20 cellular contexts compared by ENCODE assay signal in the genomic region with DNA sequence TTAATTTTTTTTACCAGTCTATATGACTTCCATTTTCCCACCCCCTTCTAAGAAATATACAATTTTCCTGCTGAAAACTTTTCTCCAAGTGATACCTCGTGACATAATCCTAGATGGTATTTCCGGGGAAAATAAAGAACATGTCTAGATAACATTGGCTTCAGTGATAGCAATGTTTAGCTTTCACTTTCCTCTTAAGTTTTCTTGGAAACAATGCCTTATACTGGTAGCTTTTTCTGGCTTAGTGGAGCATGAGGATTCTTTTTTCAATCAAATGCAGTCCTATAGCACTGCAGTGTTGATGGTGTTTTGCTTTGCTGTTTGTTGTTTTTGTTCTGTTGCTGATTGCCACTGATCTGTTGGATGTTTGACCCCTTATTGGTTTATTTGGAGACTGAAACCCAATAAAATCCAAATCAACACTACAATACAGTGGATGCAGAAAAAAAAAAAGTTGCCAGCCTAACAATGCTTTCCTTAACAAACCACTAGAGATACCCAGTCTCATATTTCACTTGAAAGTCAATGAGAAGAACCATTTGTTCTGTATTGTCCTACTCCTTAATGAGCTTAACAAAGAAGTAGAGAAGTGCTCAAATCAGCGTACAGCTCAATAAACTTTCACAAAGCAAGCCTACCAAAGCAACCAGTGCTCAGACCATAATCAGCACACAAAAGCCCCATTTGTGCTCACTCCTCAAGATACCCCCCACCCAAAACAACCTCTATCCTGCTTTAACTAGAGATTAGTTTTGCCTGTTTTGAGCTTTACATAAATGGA.
DNase-seq lines count a peak whose midpoint lies in the region; ATAC-seq and TF ChIP-seq lines count a peak whose summit lies in the region.
"Had no signal": no experiment of that assay in that cellular context is flagged by ENCODE, and none has a peak within 500 bp of the region (broad histone marks: within the 10 kb centered on the region; RNA-seq: fewer than 3 reads in every experiment).

No MANE protein-coding gene starts in this region.

- H3K79me2 ChIP-seq in fibroblast of lung (ENCODE audit: control insufficient read depth, insufficient read depth, low read length), result no peaks in the 10 kb centered on the region

- DNase-seq in HEK293T (ENCODE audit: extremely low spot score), result no peak
- peak; percentile 57 for DNase-seq in NCI-H69 (lab: John Stamatoyannopoulos, UW)
- DNase-seq in fibroblast of lung (ENCODE audit: low read depth in 2 of 2), result peak in 1 of 2 donors; percentile 42
- DNase-seq in neural crest cell (ENCODE audit: low read depth, low spot score), result no peak
- no peak for DNase-seq in NCI-H446 treated with DMSO at 0.1 percent for 48 hours (lab: John Stamatoyannopoulos, UW)
- DNase-seq in HuH-7.5 (ENCODE audit: low spot score), result no peak
- no peak for DNase-seq in foreskin keratinocyte
- DNase-seq: activated CD8-positive, alpha-beta T cell treated with anti-CD3 and anti-CD28 coated beads, Interleukin-2, amount 10 ng/mL, durations not matched to agents 7 days and 5 days; activated T-cell treated with anti-CD3 and anti-CD28 coated beads, Interleukin-2, amount 50 U/mL, for 48 hours; BE2C; GF-D8; GM23248; KBM-7; left colon; NCI-H1092; NK-92 treated with Interleukin-12 subunit alpha and Interleukin-12 subunit beta, amount 100 ng/mL, for 24 hours had no signal

- no peak overlapping the region for H3K27ac ChIP-seq in fibroblast of lung (ENCODE audit: insufficient read depth, low read length)
- H3K27ac ChIP-seq in foreskin keratinocyte, result no peak overlapping the region
- H3K27ac ChIP-seq: esophagus muscularis mucosa, GM23248, suprapubic skin had no signal

- TF ChIP-seq CTCF in fibroblast of lung (conservative IDR thresholded peaks at IDR 0.05 in 1 of 2, IDR thresholded peaks at IDR 0.05 in 1 of 2; ENCODE audit: low read depth in 1 of 2, low read length in 2 of 2) (no peak), neural crest cell (conservative IDR thresholded peaks at IDR 0.05) (no peak), foreskin keratinocyte (conservative IDR thresholded peaks at IDR 0.05) (no peak)

- no peaks in the 10 kb centered on the region for H3K27me3 ChIP-seq in fibroblast of lung (ENCODE audit: control insufficient read depth, insufficient read depth, low read length)
- H3K27me3 ChIP-seq in foreskin keratinocyte, result no peaks in the 10 kb centered on the region
- H3K27me3 ChIP-seq: BE2C, esophagus muscularis mucosa, suprapubic skin had no signal

- H4K20me1 ChIP-seq in fibroblast of lung (ENCODE audit: control insufficient read depth, extremely low read depth, insufficient read depth, low read length), result no peaks in the 10 kb centered on the region

- peak overlapping the region; percentile 45 for H3K4me3 Mint-ChIP-seq in neural crest cell
- H3K4me3 Mint-ChIP-seq: activated CD8-positive, alpha-beta T cell treated with anti-CD3 and anti-CD28 coated beads, Interleukin-2, amount 10 ng/mL, durations not matched to agents 7 days and 5 days had no signal

- CTCF ChIA-PET in HEK293T (lab: Yijun Ruan, JAX), result interaction anchor here (0.7 to 2.8 kb wide), 4 partner anchors 10 to 252 kb away, joined by 4 to 9 read pairs (median 6); no protein-coding TSS in a partner anchor

- H3K4me1 Mint-ChIP-seq in neural crest cell, result peaks cover 59% of the 10 kb centered on the region

- H3K4me3 ChIP-seq in fibroblast of lung (replicated peaks in 1 of 4; ENCODE audit: control extremely low read depth in 1 of 4, insufficient read depth in 1 of 4, low read depth in 3 of 4, low read length in 4 of 4), result no peak overlapping the region
- H3K4me3 ChIP-seq: esophagus muscularis mucosa, GM23248, smooth muscle cell, suprapubic skin had no signal

- H3K4me1 ChIP-seq in fibroblast of lung (ENCODE audit: control insufficient read depth, extremely low read depth, insufficient read depth, low read length), result peaks cover 18% of the 10 kb centered on the region
- H3K4me1 ChIP-seq in foreskin keratinocyte, result peaks cover 14% of the 10 kb centered on the region

- peak overlapping the region; percentile 51 for H2AFZ ChIP-seq in fibroblast of lung (ENCODE audit: low read length)
- H2AFZ ChIP-seq: GM23248 had no signal

- no peak for ATAC-seq in foreskin keratinocyte
- ATAC-seq: activated CD8-positive, alpha-beta T cell treated with anti-CD3 and anti-CD28 coated beads, Interleukin-2, amount 10 ng/mL, durations not matched to agents 7 days and 5 days; activated naive CD4-positive, alpha-beta T cell treated with anti-CD3 and anti-CD28 coated beads, Interleukin-2, amount 50 U/mL, for 72 hours; left colon had no signal

- POLR2A ChIA-PET in HEK293T (lab: Yijun Ruan, JAX), result interaction anchor here (0.9 kb wide), 1 partner anchor 429 kb away, joined by 4 read pairs; no protein-coding TSS in a partner anchor

- H3K9ac ChIP-seq in fibroblast of lung (ENCODE audit: insufficient read depth, low read length), result no peak overlapping the region
- H3K9ac ChIP-seq: GM23248 had no signal

- H3K9me3 ChIP-seq in fibroblast of lung (ENCODE audit: control insufficient read depth, insufficient read depth, low read depth, low read length), result no peaks in the 10 kb centered on the region
- H3K9me3 ChIP-seq: BE2C, esophagus muscularis mucosa, suprapubic skin had no signal

- H3K36me3 Mint-ChIP-seq in neural crest cell (ENCODE audit: low read depth), result no peaks in the 10 kb centered on the region
- H3K36me3 Mint-ChIP-seq: activated naive CD4-positive, alpha-beta T cell treated with anti-CD3 and anti-CD28 coated beads, Interleukin-2, amount 50 U/mL, for 72 hours had no signal

- peaks cover 3% of the 10 kb centered on the region for H3K9me3 Mint-ChIP-seq in neural crest cell
- H3K9me3 Mint-ChIP-seq: activated naive CD4-positive, alpha-beta T cell treated with anti-CD3 and anti-CD28 coated beads, Interleukin-2, amount 50 U/mL, for 72 hours had no signal

- H3K27me3 Mint-ChIP-seq in neural crest cell (ENCODE audit: low read depth), result no peaks in the 10 kb centered on the region

- peak overlapping the region; percentile 71 for H3K27ac Mint-ChIP-seq in neural crest cell (ENCODE audit: unreplicated experiment)
- H3K27ac Mint-ChIP-seq: activated CD8-positive, alpha-beta T cell treated with anti-CD3 and anti-CD28 coated beads, Interleukin-2, amount 10 ng/mL, durations not matched to agents 7 days and 5 days; activated naive CD4-positive, alpha-beta T cell treated with anti-CD3 and anti-CD28 coated beads, Interleukin-2, amount 50 U/mL, for 72 hours had no signal

- no peaks in the 10 kb centered on the region for H3K36me3 ChIP-seq in fibroblast of lung (ENCODE audit: control insufficient read depth, insufficient read depth, low read length)
- H3K36me3 ChIP-seq: BE2C, esophagus muscularis mucosa, suprapubic skin had no signal

- H3K4me2 ChIP-seq in fibroblast of lung (ENCODE audit: extremely low read depth, insufficient read depth, low read length), result peak overlapping the region; percentile 19
- H3K4me2 ChIP-seq: smooth muscle cell had no signal

TF ChIP-seq in HEK293T, 16 proteins besides CTCF, POLR2A, EP300 and RAD21:
- TF ChIP-seq ARNT (IDR thresholded peaks at IDR 0.05) (no peak), NFRKB (IDR thresholded peaks at IDR 0.05) (no peak), FOXK2 (IDR thresholded peaks at IDR 0.05) (no peak), ZNF384 (IDR thresholded peaks at IDR 0.05) (peak; percentile 17; the same call in 1 of the 2 replicates)
